Comparison of ENCODE assay signal across 25 cellular contexts in genomic region chr4:151318310-151319006, GRCh38. TPM values are rescaled to one million over a fixed set of nuclear protein-coding genes. Genes with fewer than 3 reads are reported as not detected.
DNase-seq lines count a peak whose midpoint lies in the region; ATAC-seq, FAIRE-seq and TF ChIP-seq lines count a peak whose summit lies in the region.
"Had no signal": no experiment of that assay in that cellular context is flagged by ENCODE, and none has a peak within 500 bp of the region (broad histone marks: within the 10 kb centered on the region; RNA-seq: fewer than 3 reads in every experiment).

No MANE protein-coding gene starts in this region.

- no peak overlapping the region for H2BK15ac ChIP-seq in H1 (ENCODE audit: low read length)

- no peak overlapping the region for H2BK12ac ChIP-seq in H1 (ENCODE audit: low read depth, low read length)

- peak overlapping the region in 7 of 12 donors; percentile 3 to 88 (median 33) for H3K27ac ChIP-seq in heart left ventricle
- no peak overlapping the region for H3K27ac ChIP-seq in right atrium auricular region
- H3K27ac ChIP-seq in A549: no peak overlapping the region
- no peak overlapping the region for H3K27ac ChIP-seq in Karpas-422 (ENCODE audit: low read length)
- H3K27ac ChIP-seq in H1 (ENCODE audit: low read depth, low read length): no peak overlapping the region
- H3K27ac ChIP-seq in lower lobe of right lung: no peak overlapping the region
- H3K27ac ChIP-seq: 22Rv1, GM23248 had no signal

- no peaks in the 10 kb centered on the region for H4K20me1 ChIP-seq in Karpas-422 (ENCODE audit: insufficient read depth, low read depth, low read length)
- peaks cover 0 to 3% of the 10 kb centered on the region in 2 experiments for H4K20me1 ChIP-seq in H1 (replicated peaks in 1 of 2; ENCODE audit: control insufficient read depth in 1 of 2, insufficient read depth in 2 of 2, low read length in 2 of 2)

- WGBS in heart left ventricle, 4 donors: 67 to 80% (median 72%) methylated on average over 1 of the region's 1 CpG
- WGBS in A549 (ENCODE audit: missing lambda C conversion rate): 97% methylated on average over 1 of the region's 1 CpG
- WGBS in H1 (ENCODE audit: extremely low coverage in 1 of 2, insufficient coverage in 1 of 2, insufficient read length in 1 of 2, insufficient replicate concordance in 2 of 2, low coverage in 1 of 2, low lambda C conversion rate in 2 of 2, missing lambda C conversion rate in 1 of 2), 2 experiments: 96% methylated on average over 1 of the region's 1 CpG; no CpG with 5 or more reads in 1 of the 2 experiments

- no peak for TF ChIP-seq CTCF in heart left ventricle (IDR thresholded peaks at IDR 0.05)
- no peak for TF ChIP-seq CTCF in right atrium auricular region (IDR thresholded peaks at IDR 0.05)
- TF ChIP-seq CTCF in A549 (IDR thresholded peaks at IDR 0.05): no peak
- TF ChIP-seq CTCF in H1 (IDR thresholded peaks at IDR 0.05; ENCODE audit: control extremely low read depth in 1 of 3, insufficient read depth in 1 of 3, low read depth in 1 of 3, low read length in 3 of 3): no peak
- no peak for TF ChIP-seq CTCF in lower lobe of right lung (IDR thresholded peaks at IDR 0.05)

- no peak overlapping the region for H3K23ac ChIP-seq in H1 (ENCODE audit: insufficient read length)

- no peak overlapping the region for H3K14ac ChIP-seq in H1 (ENCODE audit: insufficient read length)

- H4K5ac ChIP-seq in H1 (ENCODE audit: insufficient read length, low read depth, low read length): no peak overlapping the region

- DNase-seq in heart left ventricle (no peak), right atrium auricular region (ENCODE audit: low spot score) (no peak), A549 (ENCODE audit: low read depth in 1 of 2, low spot score in 1 of 2) (no peak), Karpas-422 (peak; percentile 9), H1 (ENCODE audit: low read depth in 1 of 2, low spot score in 2 of 2) (no peak), RKO (ENCODE audit: low spot score) (no peak), lower lobe of right lung (no peak)
- DNase-seq: C1 segment of cervical spinal cord; Calu3; CD4-positive, alpha-beta memory T cell; COR-L47; DMS53; DMS79 treated with DMSO at 0.1 percent for 48 hours; GM23248; H9 had no signal

- H3K18ac ChIP-seq in H1 (ENCODE audit: extremely low read depth, low read length): no peak overlapping the region

- H3K27me3 ChIP-seq in heart left ventricle (no peaks in the 10 kb centered on the region), right atrium auricular region (no peaks in the 10 kb centered on the region), Karpas-422 (ENCODE audit: low read length) (no peaks in the 10 kb centered on the region), H1 (replicated peaks in 1 of 4; ENCODE audit: control insufficient read depth in 3 of 4, extremely low read depth in 1 of 4, insufficient read depth in 3 of 4, low read length in 3 of 4) (no peaks in the 10 kb centered on the region), lower lobe of right lung (ENCODE audit: low read depth) (no peaks in the 10 kb centered on the region)

- H2BK20ac ChIP-seq in H1 (ENCODE audit: low read length): no peak overlapping the region

- H3K4me1 ChIP-seq in heart left ventricle (peaks cover 3 to 75% (median 48%) of the 10 kb centered on the region in 12 donors), right atrium auricular region (peaks cover 0 to 76% of the 10 kb centered on the region in 2 donors), A549 (peaks cover 55% of the 10 kb centered on the region), Karpas-422 (ENCODE audit: low read length) (no peaks in the 10 kb centered on the region), H1 (replicated peaks in 1 of 4; ENCODE audit: control insufficient read depth in 3 of 4, insufficient read depth in 4 of 4, low read length in 3 of 4) (peaks cover 0 to 11% (median 3%) of the 10 kb centered on the region in 4 experiments; a peak in 4 of 7 replicates), lower lobe of right lung (peaks cover 39% of the 10 kb centered on the region)

- H2AFZ ChIP-seq in Karpas-422 (ENCODE audit: low read length) (no peak overlapping the region), H1 (ENCODE audit: low read length) (no peak overlapping the region)
- H2AFZ ChIP-seq: GM23248 had no signal

- TF ChIP-seq POLR2A in heart left ventricle (IDR thresholded peaks at IDR 0.05) (no peak), A549 (IDR thresholded peaks at IDR 0.05; ENCODE audit: low read length) (no peak), H1 (IDR thresholded peaks at IDR 0.05; ENCODE audit: control extremely low read depth in 1 of 2, low read depth in 2 of 2, low read length in 2 of 2) (no peak)

- no peak overlapping the region for H3K56ac ChIP-seq in H1 (replicated peaks; ENCODE audit: insufficient read length, low read depth, low read length)

- H3K36me3 ChIP-seq in heart left ventricle (no peaks in the 10 kb centered on the region), right atrium auricular region (no peaks in the 10 kb centered on the region), Karpas-422 (ENCODE audit: insufficient read depth, low read length) (no peaks in the 10 kb centered on the region), H1 (ENCODE audit: control insufficient read depth in 2 of 4, insufficient read depth in 4 of 4, low read length in 3 of 4) (no peaks in the 10 kb centered on the region; a peak in 1 of 8 replicates), lower lobe of right lung (no peaks in the 10 kb centered on the region)

- TF ChIP-seq EP300 in A549 (IDR thresholded peaks at IDR 0.05) (no peak), H1 (IDR thresholded peaks at IDR 0.05; ENCODE audit: borderline replicate concordance in 1 of 2, low read depth in 2 of 2, low read length in 2 of 2) (no peak)

- ATAC-seq in heart left ventricle (no peak), A549 (no peak), lower lobe of right lung (no peak), HG03039 (IDR thresholded peaks at IDR 0.05; ENCODE audit: unreplicated experiment) (no peak)
- ATAC-seq: HCT116 had no signal

- H3K4me2 ChIP-seq in A549 (no peak overlapping the region), Karpas-422 (ENCODE audit: low read depth, low read length, poor library complexity, severe bottlenecking) (no peak overlapping the region), H1 (ENCODE audit: insufficient read depth in 1 of 2, low read depth in 2 of 2, low read length in 2 of 2) (no peak overlapping the region)

- H3K4me3 ChIP-seq in heart left ventricle: no peak overlapping the region
- no peak overlapping the region for H3K4me3 ChIP-seq in right atrium auricular region
- H3K4me3 ChIP-seq in A549: no peak overlapping the region
- H3K4me3 ChIP-seq in Karpas-422 (ENCODE audit: low read length): no peak overlapping the region
- H3K4me3 ChIP-seq in H1 (ENCODE audit: extremely low read depth in 1 of 4, insufficient read depth in 2 of 4, low read depth in 3 of 4, low read length in 4 of 4): no peak overlapping the region
- H3K4me3 ChIP-seq in lower lobe of right lung: no peak overlapping the region
- H3K4me3 ChIP-seq: GM23248 had no signal

- H2AK5ac ChIP-seq in H1 (ENCODE audit: low read depth, low read length): no peak overlapping the region

- H2BK120ac ChIP-seq in H1 (replicated peaks; ENCODE audit: low read depth, low read length): no peak overlapping the region

- H3K9me2 ChIP-seq in Karpas-422 (replicated peaks; ENCODE audit: insufficient read depth, low read length): no peaks in the 10 kb centered on the region

- CTCF ChIA-PET in A549 (lab: Yijun Ruan, JAX): no interaction called here
- CTCF ChIA-PET in H1 (lab: Charles Lee; ENCODE audit: partially characterized antibody): interaction anchor here (0.6 to 1.5 kb wide), 3 partner anchors 15 to 87 kb away, joined by 3 to 5 read pairs (median 3); no protein-coding TSS in a partner anchor

- H3K9ac ChIP-seq in Karpas-422 (ENCODE audit: low read length) (no peak overlapping the region), H1 (replicated peaks in 1 of 4; ENCODE audit: extremely low read depth in 1 of 4, low read depth in 3 of 4, low read length in 3 of 4) (no peak overlapping the region)
- H3K9ac ChIP-seq: GM23248 had no signal

- FAIRE-seq in A549 (lab: Jason Lieb, UNC) (no peak), H1 (lab: Jason Lieb, UNC) (no peak)
- FAIRE-seq: GM12892, GM19239 had no signal

- no peak overlapping the region for H4K8ac ChIP-seq in H1 (ENCODE audit: extremely low read depth, insufficient read depth, low read length)

- H3K9me3 ChIP-seq in heart left ventricle (no peaks in the 10 kb centered on the region), right atrium auricular region (no peaks in the 10 kb centered on the region), A549 (no peaks in the 10 kb centered on the region), Karpas-422 (ENCODE audit: low read length) (no peaks in the 10 kb centered on the region), H1 (ENCODE audit: insufficient read depth in 2 of 2, low read depth in 1 of 2, low read length in 1 of 2) (no peaks in the 10 kb centered on the region), lower lobe of right lung (no peaks in the 10 kb centered on the region)

- H3K4ac ChIP-seq in H1 (replicated peaks; ENCODE audit: insufficient read length, low read depth, low read length): no peak overlapping the region

- intact Hi-C loops in heart left ventricle (cut with DNase I): no loop called here
- intact Hi-C loops in lower lobe of right lung (cut with DNase I): no loop called here

- no peak overlapping the region for H2BK5ac ChIP-seq in H1 (ENCODE audit: low read depth, low read length)

- POLR2A ChIA-PET in A549 (lab: Yijun Ruan, JAX) (no interaction called here), H1 (lab: Charles Lee; ENCODE audit: partially characterized antibody) (interaction anchor here (1.3 to 2.0 kb wide), 3 partner anchors 9 to 145 kb away, joined by 3 to 5 read pairs (median 4); partner anchors contain the start of gene FHIP1A)

- no peaks in the 10 kb centered on the region for H3K23me2 ChIP-seq in H1 (ENCODE audit: low read depth, low read length)

- TF ChIP-seq RAD21 in A549 (conservative IDR thresholded peaks at IDR 0.05 in 1 of 2, IDR thresholded peaks at IDR 0.05 in 1 of 2): no peak
- TF ChIP-seq RAD21 in H1 (IDR thresholded peaks at IDR 0.05 in 1 of 2, conservative IDR thresholded peaks at IDR 0.05 in 1 of 2; ENCODE audit: low read depth in 2 of 2, low read length in 2 of 2): no peak

- no peak overlapping the region for H4K91ac ChIP-seq in H1 (replicated peaks; ENCODE audit: insufficient read length, low read length)

- peaks cover 4% of the 10 kb centered on the region; the same call in 1 of the 2 replicates for H3K79me1 ChIP-seq in H1 (ENCODE audit: low read depth, low read length)

- H3K79me2 ChIP-seq in Karpas-422 (ENCODE audit: low read length): no peaks in the 10 kb centered on the region
- peaks cover 7 to 96% of the 10 kb centered on the region in 2 experiments; a peak in 3 of 4 replicates for H3K79me2 ChIP-seq in H1 (ENCODE audit: control insufficient read depth in 1 of 2, insufficient read depth in 2 of 2, low read length in 2 of 2)

RNA-seq across cellular contexts. Expression of gene SH3D19, which starts 6.9 kb away (rescaled TPM):
- total RNA-seq in heart left ventricle: 100 to 1,000 TPM in 8 of 9 donors, 10 to 100 TPM in 1; 91.1 to 173 (median 139) TPM
- polyA plus RNA-seq in heart left ventricle: 10 to 100 TPM; 60.4 to 61.7 TPM
- total RNA-seq in right atrium auricular region: 100 to 1,000 TPM; 107 to 118 TPM
- polyA plus RNA-seq in A549 (2011; rRNA removed): 22.9 and 23.1 TPM in 2 replicates
- 4.0 and 5.2 TPM in 2 replicates for polyA plus RNA-seq in A549 (2012; cell fraction: cytosol; rRNA removed)
- 2.5 and 4.4 TPM in 2 replicates for polyA plus RNA-seq in A549 (2012; cell fraction: nucleus; rRNA removed)
- polyA plus RNA-seq in A549 (2017; fragmentation: RNase III; extraction: RNeasy Plus Mini Kit Qiagen cat#74134 plus additional on column Dnase treatment): 14.0 to 16.2 TPM (median 15.3 TPM) in 3 replicates
- polyA minus RNA-seq in A549 (2011; rRNA and poly(A)+ RNA removed): 14.6 and 21.0 TPM in 2 replicates
- not detected in 2 replicates for total RNA-seq in Karpas-422 (2014; rRNA removed; shearing (Covaris generic); ENCODE audit: low replicate concordance)
- 51.3 and 55.8 TPM in 2 replicates for total RNA-seq in H1 (2021; fragmentation: NEBNext Ultra II Directional; extraction: Animal tissue kit (Norgen Biotek cat#: 25700))
- 9.1 and 11.7 TPM in 2 replicates for polyA plus RNA-seq in H1 (2011; rRNA removed)
- polyA plus RNA-seq in H1 (2011; cell fraction: cytosol; rRNA removed): 14.3 TPM
- 21.3 TPM for polyA plus RNA-seq in H1 (2011; cell fraction: nucleus; rRNA removed)
- polyA plus RNA-seq in H1 (2012, experiment 1 of 2): 23.3 to 35.1 TPM (median 25.3 TPM) in 4 replicates
- 3.2 TPM for polyA plus RNA-seq in H1 (2012, experiment 2 of 2)
- polyA plus RNA-seq in H1 (2013, experiment 1 of 2): 31.9 TPM
- polyA plus RNA-seq in H1 (2013, experiment 2 of 2): 31.4 TPM
- polyA minus RNA-seq in H1 (2011; rRNA and poly(A)+ RNA removed): 20.8 and 30.8 TPM in 2 replicates
- 20.8 TPM for polyA minus RNA-seq in H1 (2011; cell fraction: cytosol; rRNA and poly(A)+ RNA removed)
- 39.9 TPM for polyA minus RNA-seq in H1 (2011; cell fraction: nucleus; rRNA and poly(A)+ RNA removed)
- 86.6 TPM for total RNA-seq in lower lobe of right lung

RNA-seq across cellular contexts. Expression of gene PRSS48, which starts 41.5 kb away (rescaled TPM):
- total RNA-seq in heart left ventricle (not detected), right atrium auricular region (not detected), lower lobe of right lung (not detected)
- polyA plus RNA-seq in heart left ventricle (not detected), A549 (2011; rRNA removed) (not detected in 2 replicates), A549 (2017; fragmentation: RNase III; extraction: RNeasy Plus Mini Kit Qiagen cat#74134 plus additional on column Dnase treatment) (not detected in 3 replicates), H1 (2011; rRNA removed) (not detected in 2 replicates)
- polyA plus RNA-seq in A549 (2012; cell fraction: cytosol; rRNA removed): not detected in 2 replicates
- polyA plus RNA-seq in A549 (2012; cell fraction: nucleus; rRNA removed): not detected in 2 replicates
- not detected in 2 replicates for polyA minus RNA-seq in A549 (2011; rRNA and poly(A)+ RNA removed)
- not detected in 2 replicates for total RNA-seq in Karpas-422 (2014; rRNA removed; shearing (Covaris generic); ENCODE audit: low replicate concordance)
- not detected in 2 replicates for total RNA-seq in H1 (2021; fragmentation: NEBNext Ultra II Directional; extraction: Animal tissue kit (Norgen Biotek cat#: 25700))
- not detected for polyA plus RNA-seq in H1 (2011; cell fraction: cytosol; rRNA removed)
- not detected for polyA plus RNA-seq in H1 (2011; cell fraction: nucleus; rRNA removed)
- polyA plus RNA-seq in H1 (2012, experiment 1 of 2): not detected in 4 replicates
- not detected for polyA plus RNA-seq in H1 (2012, experiment 2 of 2)
- polyA plus RNA-seq in H1 (2013, experiment 1 of 2): not detected
- polyA plus RNA-seq in H1 (2013, experiment 2 of 2): not detected
- not detected in 2 replicates for polyA minus RNA-seq in H1 (2011; rRNA and poly(A)+ RNA removed)
- polyA minus RNA-seq in H1 (2011; cell fraction: cytosol; rRNA and poly(A)+ RNA removed): not detected
- not detected for polyA minus RNA-seq in H1 (2011; cell fraction: nucleus; rRNA and poly(A)+ RNA removed)
- total RNA-seq: A673; Calu3; CD4-positive, alpha-beta memory T cell; Daoy; G401; GM23248; H4; H9 had no signal
- polyA plus RNA-seq: BJ; CD4-positive, alpha-beta memory T cell; GM23248 had no signal

Comparison
In these comparisons a context has a peak if more than half of its experiments do, and no peak if none do; other contexts are left out.
1. H3K27ac ChIP-seq: peak in heart left ventricle (7 of 12); none in right atrium auricular region (0 of 2), A549 (0 of 2), Karpas-422 (single experiment), H1 (single experiment) and lower lobe of right lung (single experiment).
2. RNA of gene SH3D19, which starts 6.9 kb away (total RNA-seq): 91.1 to 173 TPM in heart left ventricle, 107 to 118 TPM in right atrium auricular region, 86.6 TPM in lower lobe of right lung (single experiment) and 51.3 to 55.8 TPM in H1; not detected in Karpas-422; every median in the first group is over 10 times any median in the second.